In the genomic region with DNA sequence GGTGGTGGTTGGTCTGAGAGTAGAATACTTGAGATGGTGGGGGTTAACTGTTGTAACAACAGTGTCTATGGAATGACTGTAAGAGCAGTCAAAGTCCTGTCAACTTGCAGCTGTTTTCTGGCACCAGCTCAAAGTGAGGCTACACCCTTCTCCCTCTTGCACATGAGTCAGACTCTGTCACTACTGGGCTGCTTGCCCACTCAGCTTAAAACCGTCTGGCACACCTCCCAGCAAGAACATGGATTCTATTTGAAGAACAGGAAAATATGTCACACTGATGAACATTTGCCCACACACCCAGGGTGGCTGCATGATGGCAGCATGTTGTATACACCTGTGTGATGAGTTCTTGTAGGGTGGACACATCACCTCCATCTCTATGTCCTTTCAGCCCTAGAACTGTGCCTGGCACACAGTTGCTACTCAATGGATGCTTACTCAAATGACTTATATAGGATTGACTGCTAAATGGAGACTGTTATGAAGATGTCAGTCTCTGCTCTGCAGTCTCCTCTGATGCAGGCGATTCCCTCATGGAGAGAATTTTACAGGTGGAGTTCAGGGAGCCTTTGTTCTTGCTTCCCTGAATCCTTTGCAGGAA, we compare ENCODE assay signal across 8 cellular contexts. TPM values are rescaled to one million over a fixed set of nuclear protein-coding genes. Genes with fewer than 3 reads are reported as not detected.
DNase-seq lines count a peak whose midpoint lies in the region; ATAC-seq and TF ChIP-seq lines count a peak whose summit lies in the region.

No MANE protein-coding gene starts in this region.

- TF ChIP-seq CTCF in testis (IDR thresholded peaks at IDR 0.05) = no peak
- TF ChIP-seq CTCF in progenitor cell of endocrine pancreas (IDR thresholded peaks at IDR 0.05; ENCODE audit: unreplicated experiment) = no peak

- intact Hi-C loops in testis (cut with DNase I; ENCODE audit: low total_unique reads) = no loop called here

- no peaks in the 10 kb centered on the region for H3K4me1 ChIP-seq in testis

- H3K36me3 ChIP-seq in testis (ENCODE audit: low read depth, missing control alignments) = no peaks in the 10 kb centered on the region

- no peaks in the 10 kb centered on the region for H3K27me3 ChIP-seq in testis

- WGBS in testis, 2 donors = 59 to 60% methylated on average over 2 of the region's 2 CpGs

- no peak for ATAC-seq in GM19328 (IDR thresholded peaks at IDR 0.05; ENCODE audit: unreplicated experiment)

- H3K4me3 Mint-ChIP-seq in progenitor cell of endocrine pancreas (ENCODE audit: low read depth) = no peak overlapping the region

- DNase-seq in COLO829 (ENCODE audit: low spot score) = peak; percentile 92
- DNase-seq in LoVo (ENCODE audit: low spot score) = peak; percentile 93
- DNase-seq in anterior cingulate cortex (lab: John Stamatoyannopoulos, UW) = peak in 42 of 58 donors; percentile 4 to 79 (median 46)
- peak; percentile 97 for DNase-seq in iris pigment epithelial cell (ENCODE audit: low read depth)
- peak; percentile 89 for DNase-seq in testis
- no peak for DNase-seq in progenitor cell of endocrine pancreas (ENCODE audit: low spot score, unreplicated experiment)
- DNase-seq in T-helper 9 cell = no peak

- H3K27ac Mint-ChIP-seq in progenitor cell of endocrine pancreas = no peak overlapping the region

- peaks cover 4% of the 10 kb centered on the region for H3K4me1 Mint-ChIP-seq in progenitor cell of endocrine pancreas (ENCODE audit: low read depth)

- no peaks in the 10 kb centered on the region for H3K36me3 Mint-ChIP-seq in progenitor cell of endocrine pancreas (ENCODE audit: insufficient read depth)

- no peak overlapping the region for H3K27ac ChIP-seq in testis

- no peak for TF ChIP-seq POLR2A in testis (IDR thresholded peaks at IDR 0.05)

- H3K9me3 Mint-ChIP-seq in progenitor cell of endocrine pancreas (ENCODE audit: low read depth) = peaks cover 9% of the 10 kb centered on the region

- peaks cover 12% of the 10 kb centered on the region for H3K27me3 Mint-ChIP-seq in progenitor cell of endocrine pancreas

- H3K9me3 ChIP-seq in testis = no peaks in the 10 kb centered on the region

- no peak overlapping the region for H3K4me3 ChIP-seq in testis

RNA-seq across cellular contexts. Expression of gene SERPINA6, which starts 19.3 kb away (rescaled TPM):
- total RNA-seq in testis = not detected
- polyA plus RNA-seq in testis (ENCODE audit: insufficient read depth, low read depth, low replicate concordance) = 1.8 TPM
- total RNA-seq in progenitor cell of endocrine pancreas = 1.6 and 2.0 TPM in 2 replicates

RNA-seq across cellular contexts. Expression of gene SERPINA2, which starts 24.1 kb away (rescaled TPM):
- total RNA-seq in testis = not detected
- not detected for polyA plus RNA-seq in testis (ENCODE audit: insufficient read depth, low read depth, low replicate concordance)
- not detected in 2 replicates for total RNA-seq in progenitor cell of endocrine pancreas

RNA-seq across cellular contexts. Expression of gene SERPINA1, which starts 46.0 kb away (rescaled TPM):
- total RNA-seq in testis (1 to 10 TPM; 1.0 to 2.2 TPM), progenitor cell of endocrine pancreas (411 and 431 TPM in 2 replicates)
- 123 TPM for polyA plus RNA-seq in testis (ENCODE audit: insufficient read depth, low read depth, low replicate concordance)

RNA-seq across cellular contexts. Expression of gene SERPINA10, which starts 49.4 kb away (rescaled TPM):
- total RNA-seq in testis (not detected), progenitor cell of endocrine pancreas (2.6 and 3.2 TPM in 2 replicates)
- not detected for polyA plus RNA-seq in testis (ENCODE audit: insufficient read depth, low read depth, low replicate concordance)

Comparison
In these comparisons a context has a peak if more than half of its experiments do, and no peak if none do; other contexts are left out.
1. DNase-seq: peak in COLO829 (single experiment), LoVo (single experiment), anterior cingulate cortex (42 of 58), iris pigment epithelial cell (single experiment) and testis (single experiment); none in progenitor cell of endocrine pancreas (single experiment) and T-helper 9 cell (single experiment).
2. RNA of gene SERPINA1, which starts 46.0 kb away (total RNA-seq): 411 to 431 TPM in progenitor cell of endocrine pancreas; 1.0 to 2.2 TPM in testis; every median in the first group is over 100 times any median in the second.